In genomic region chr2:207143131-207143473, GRCh38 we compare ENCODE assay signal across 8 cellular contexts. TPM values are rescaled to one million over a fixed set of nuclear protein-coding genes. Genes with fewer than 3 reads are reported as not detected.
A peak's percentile ranks its signal among the peaks of the same experiment; 100 is the strongest.
DNase-seq lines count a peak whose midpoint lies in the region; ATAC-seq and FAIRE-seq lines count a peak whose summit lies in the region.

No MANE protein-coding gene starts in this region.

- H3K4me1 ChIP-seq in SJSA1 (replicated peaks): peaks cover 47% of the 10 kb centered on the region
- H3K4me1 ChIP-seq in skeletal muscle satellite cell (ENCODE audit: control insufficient read depth, insufficient read depth, low read length): peaks cover 70% of the 10 kb centered on the region

- peak overlapping the region; percentile 63 for H3K9ac ChIP-seq in skeletal muscle satellite cell (ENCODE audit: low read depth, low read length)

- peak overlapping the region; percentile 72 for H3K27ac ChIP-seq in SJSA1

- H3K4me3 ChIP-seq in SJSA1 (peak overlapping the region; percentile 15; the same call in 1 of the 2 replicates), skeletal muscle satellite cell (ENCODE audit: low read length) (peak overlapping the region; percentile 54)

- H3K27me3 ChIP-seq in SJSA1 (replicated peaks): no peaks in the 10 kb centered on the region
- H3K27me3 ChIP-seq in skeletal muscle satellite cell (ENCODE audit: control insufficient read depth, insufficient read depth, low read length): no peaks in the 10 kb centered on the region

- no peaks in the 10 kb centered on the region; the same call in 1 of the 2 replicates for H3K9me3 ChIP-seq in SJSA1 (replicated peaks)
- H3K9me3 ChIP-seq in skeletal muscle satellite cell (replicated peaks; ENCODE audit: low read length): no peaks in the 10 kb centered on the region

- peaks cover 51% of the 10 kb centered on the region for H3K36me3 ChIP-seq in SJSA1
- peaks cover 51% of the 10 kb centered on the region for H3K36me3 ChIP-seq in skeletal muscle satellite cell (ENCODE audit: insufficient read depth, low read length)

- peak; percentile 6 for FAIRE-seq in frontal cortex (lab: Jason Lieb, UNC)

- ATAC-seq in GM21786 (IDR thresholded peaks at IDR 0.05; ENCODE audit: unreplicated experiment): peak; percentile 2
- ATAC-seq in HG03108 (IDR thresholded peaks at IDR 0.05; ENCODE audit: unreplicated experiment): no peak
- no peak for ATAC-seq in HG02759 (IDR thresholded peaks at IDR 0.05; ENCODE audit: unreplicated experiment)

- peak overlapping the region; percentile 77 for H3K4me2 ChIP-seq in skeletal muscle satellite cell (ENCODE audit: low read length)

- DNase-seq in SJSA1 (ENCODE audit: low read depth in 1 of 2, low spot score in 2 of 2): no peak
- no peak for DNase-seq in frontal cortex (ENCODE audit: low spot score in 2 of 2)
- DNase-seq in HPDE6-E6E7 (ENCODE audit: extremely low spot score): no peak
- no peak for DNase-seq in DMS79 (lab: John Stamatoyannopoulos, UW)

RNA-seq across cellular contexts. Expression of gene KLF7, which starts 22.6 kb away (rescaled TPM):
- total RNA-seq in SJSA1 (2014; rRNA removed; shearing (Covaris generic)): 6.8 and 13.1 TPM in 2 replicates
- 52.6 TPM for total RNA-seq in frontal cortex
- total RNA-seq in skeletal muscle satellite cell (2012; rRNA removed): 23.1 and 25.1 TPM in 2 replicates
